In the genomic region with DNA sequence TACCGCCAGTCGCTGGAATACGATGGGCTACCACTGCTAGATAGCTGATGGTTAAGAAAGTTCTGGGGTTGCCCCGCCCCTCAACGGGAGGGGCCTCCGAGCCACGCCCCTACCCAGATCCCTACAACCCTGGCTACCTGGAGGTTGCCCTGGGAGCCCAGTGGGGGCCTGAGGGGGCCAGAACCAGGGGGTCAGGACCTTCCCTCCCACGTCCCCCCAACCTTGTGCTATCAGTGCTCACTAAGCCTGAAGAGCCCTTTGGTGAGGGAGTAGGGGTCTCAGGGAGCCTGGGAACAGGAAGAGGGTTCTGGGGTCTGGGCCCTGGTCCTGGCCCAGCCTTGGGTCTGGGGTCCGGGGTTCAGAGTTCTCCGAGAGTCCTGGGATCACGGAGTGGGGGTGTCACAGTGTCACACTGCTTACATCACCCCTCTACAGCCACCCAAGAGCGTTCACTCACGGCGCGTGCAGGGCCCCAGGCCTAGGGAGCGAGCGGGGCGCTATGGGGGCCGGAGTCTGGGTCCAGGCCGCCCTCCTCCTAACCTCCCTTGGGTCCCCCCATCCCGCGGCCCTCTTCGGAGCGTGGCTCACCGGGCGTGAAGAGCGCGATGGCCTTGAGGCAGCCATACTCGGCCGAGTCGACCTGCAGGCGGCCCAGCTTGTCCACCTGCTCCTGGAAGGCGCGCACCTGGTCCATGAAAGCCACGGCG, we compare ENCODE assay signal across 8 cellular contexts. TPM values are rescaled to one million over a fixed set of nuclear protein-coding genes. Genes with fewer than 3 reads are reported as not detected.
DNase-seq lines count a peak whose midpoint lies in the region; ATAC-seq, FAIRE-seq and TF ChIP-seq lines count a peak whose summit lies in the region.

No MANE protein-coding gene starts in this region.

- peak; percentile 89 for ATAC-seq in K562

- H4K20me1 ChIP-seq in K562 (replicated peaks; ENCODE audit: control insufficient read depth, insufficient read depth, low read length): 0 out of 2 replicates have a peak, but pooled peaks cover 10% of the 10 kb centered on the region

- intact Hi-C loops in K562 (cut with micrococcal nuclease): loop anchor here (1.0 kb wide), 1 partner anchor 8 kb away; no protein-coding TSS in a partner anchor

- H3K79me2 ChIP-seq in K562 (ENCODE audit: control insufficient read depth, insufficient read depth, low read length): peaks cover 58% of the 10 kb centered on the region

- H3K36me3 ChIP-seq in HUES64 (ENCODE audit: insufficient read depth, low read length) (peaks cover 59% of the 10 kb centered on the region), K562 (ENCODE audit: control insufficient read depth, insufficient read depth, low read length) (peaks cover 71% of the 10 kb centered on the region; the same call in 2 of the 3 replicates)

- H3K27me3 ChIP-seq in HUES64 (ENCODE audit: insufficient read depth, low read length) (no peaks in the 10 kb centered on the region), K562 (ENCODE audit: control insufficient read depth in 2 of 2, insufficient read depth in 2 of 2, low read length in 2 of 2) (no peaks in the 10 kb centered on the region)

- H3K27me3 Mint-ChIP-seq in T-helper 1 cell treated with Interleukin-12 subunit alpha and Interleukin-12 subunit beta and Interleukin-4 antibody, amounts not matched to agents 30 μg/mL and 1 μg/mL, for 36 hours (ENCODE audit: low read depth): no peaks in the 10 kb centered on the region

- FAIRE-seq in K562 (lab: Jason Lieb, UNC): peak; percentile 80

- in situ Hi-C loops in K562 (cut with MboI): no loop called here

- H3K9me3 Mint-ChIP-seq in T-helper 1 cell treated with Interleukin-12 subunit alpha and Interleukin-12 subunit beta and Interleukin-4 antibody, amounts not matched to agents 30 μg/mL and 1 μg/mL, for 36 hours: no peaks in the 10 kb centered on the region

- TSS peak; percentile 41 for BruUV-seq in K562 (replicated peaks; lab: Mats Ljungman, UMichigan)

- DNase-seq in AG08395 (ENCODE audit: low spot score) (peak; percentile 58), K562 (ENCODE audit: extremely low read depth in 1 of 4, low spot score in 3 of 4) (peak; percentile 73 to 90 (median 81)), iris pigment epithelial cell (ENCODE audit: low read depth) (peak; percentile 55), ureter (ENCODE audit: low spot score) (no peak)
- peak; percentile 45 for DNase-seq in stimulated activated CD4-positive, alpha-beta T cell treated with anti-CD3 and anti-CD28 coated beads, Interleukin-2, amount 100 ng/mL, for 4 hours (ENCODE audit: low read depth)

- H3K4me3 Mint-ChIP-seq in T-helper 1 cell treated with Interleukin-12 subunit alpha and Interleukin-12 subunit beta and Interleukin-4 antibody, amounts not matched to agents 30 μg/mL and 1 μg/mL, for 36 hours: peak overlapping the region; percentile 83

- TF ChIP-seq CTCF in K562 (IDR thresholded peaks at IDR 0.05 in 2 of 3, conservative IDR thresholded peaks at IDR 0.05 in 1 of 3; ENCODE audit: insufficient read depth in 2 of 3, low read depth in 1 of 3, low read length in 3 of 3): no peak

- peak overlapping the region; percentile 94 for H3K4me3 ChIP-seq in HUES64 (ENCODE audit: low read length)
- peak overlapping the region; percentile 77 for H3K4me3 ChIP-seq in K562

- TF ChIP-seq RAD21 in K562 (CRISPR knock-in tag; conservative IDR thresholded peaks at IDR 0.05 in 1 of 2, IDR thresholded peaks at IDR 0.05 in 1 of 2): no peak

- H3K9me1 ChIP-seq in K562 (ENCODE audit: control insufficient read depth, insufficient read depth, low read length): no peaks in the 10 kb centered on the region

- H3K27ac ChIP-seq in HUES64 (ENCODE audit: low read depth, low read length): peak overlapping the region; percentile 92
- peak overlapping the region; percentile 87 for H3K27ac ChIP-seq in K562 (ENCODE audit: extremely low read depth, low read depth, low read length)

- H2AFZ ChIP-seq in K562 (ENCODE audit: low read depth, low read length): peak overlapping the region; percentile 76

- TF ChIP-seq POLR2A in GM19099 (IDR thresholded peaks at IDR 0.05; ENCODE audit: extremely low read depth, insufficient read length, low read depth): peak; percentile 10
- peak; percentile 77 for TF ChIP-seq POLR2A in K562 (conservative IDR thresholded peaks at IDR 0.05)

- peaks cover 18% of the 10 kb centered on the region for H3K4me1 ChIP-seq in HUES64 (ENCODE audit: insufficient read depth, low read length)
- peaks cover 18 to 39% of the 10 kb centered on the region in 2 experiments for H3K4me1 ChIP-seq in K562 (replicated peaks in 1 of 2; ENCODE audit: control insufficient read depth in 2 of 2, insufficient read depth in 2 of 2, low read length in 2 of 2)

- H3K4me2 ChIP-seq in K562 (ENCODE audit: insufficient read depth, low read length): peak overlapping the region; percentile 98

- 5% methylated on average over 35 of the region's 36 CpGs for WGBS in HUES64
- under 1% methylated on average over 24 of the region's 36 CpGs for WGBS in K562 (ENCODE audit: insufficient coverage, low coverage, missing lambda C conversion rate)

- CTCF ChIA-PET in K562 (lab: Yijun Ruan, JAX; ENCODE audit: low intra/inter-chr PET ratio): interaction anchor here (0.6 to 1.1 kb wide), 2 partner anchors 33 to 170 kb away, joined by 3 read pairs; no protein-coding TSS in a partner anchor

- H3K9ac ChIP-seq in HUES64 (ENCODE audit: low read depth, low read length) (peak overlapping the region; percentile 90), K562 (ENCODE audit: insufficient read depth in 1 of 2, low read depth in 2 of 2, low read length in 2 of 2) (peak overlapping the region; percentile 82 to 92)

- peaks cover 16% of the 10 kb centered on the region for H3K4me1 Mint-ChIP-seq in T-helper 1 cell treated with Interleukin-12 subunit alpha and Interleukin-12 subunit beta and Interleukin-4 antibody, amounts not matched to agents 30 μg/mL and 1 μg/mL, for 36 hours (ENCODE audit: low read depth)

- H3K27ac Mint-ChIP-seq in T-helper 1 cell treated with Interleukin-12 subunit alpha and Interleukin-12 subunit beta and Interleukin-4 antibody, amounts not matched to agents 30 μg/mL and 1 μg/mL, for 36 hours: peak overlapping the region; percentile 70

- no peak for TF ChIP-seq EP300 in K562 (IDR thresholded peaks at IDR 0.05; ENCODE audit: low read length)

- POLR2A ChIA-PET in K562 (lab: Yijun Ruan, JAX): interaction anchor here (0.6 to 11.3 kb wide), 16 partner anchors 8 to 262 kb away, joined by 3 to 129 read pairs (median 4); partner anchors contain the start of genes NR2F6, OCEL1 and USE1

- no peaks in the 10 kb centered on the region for H3K36me3 Mint-ChIP-seq in T-helper 1 cell treated with Interleukin-12 subunit alpha and Interleukin-12 subunit beta and Interleukin-4 antibody, amounts not matched to agents 30 μg/mL and 1 μg/mL, for 36 hours (ENCODE audit: low read depth)

- no peaks in the 10 kb centered on the region for H3K9me3 ChIP-seq in HUES64 (ENCODE audit: insufficient read depth, low read depth, low read length)
- no peaks in the 10 kb centered on the region for H3K9me3 ChIP-seq in K562 (replicated peaks; ENCODE audit: control insufficient read depth, insufficient read depth, low read depth, low read length)

RNA-seq across cellular contexts. Expression of gene OCEL1, which starts 9.0 kb away (rescaled TPM):
- polyA plus RNA-seq in HUES64 (2013, experiment 1 of 2): 15.9 TPM
- 15.9 TPM for polyA plus RNA-seq in HUES64 (2013, experiment 2 of 2)
- 6.5 and 21.1 TPM in 2 replicates for total RNA-seq in K562 (2011; cell fraction: chromatin; rRNA removed; ENCODE audit: low replicate concordance)
- total RNA-seq in K562 (2011; cell fraction: nucleolus; rRNA removed): 15.1 and 16.3 TPM in 2 replicates
- 12.4 and 15.1 TPM in 2 replicates for total RNA-seq in K562 (2011; cell fraction: nucleoplasm; rRNA removed)
- total RNA-seq in K562 (2014; rRNA removed): 12.4 and 17.6 TPM in 2 replicates
- total RNA-seq in K562 (2014; rRNA removed; fragmentation: Illumina TruSeq; extraction: Trizol): 11.6 and 14.7 TPM in 2 replicates
- 9.3 and 11.2 TPM in 2 replicates for total RNA-seq in K562 (2015; rRNA removed; fragmentation: Illumina TruSeq; extraction: Trizol)
- 38.0 and 38.6 TPM in 2 replicates for total RNA-seq in K562 (2021)
- polyA plus RNA-seq in K562 (2011; rRNA removed): 10.2 TPM in 2 replicates
- 13.3 and 25.0 TPM in 2 replicates for polyA plus RNA-seq in K562 (2011; cell fraction: cytosol; rRNA removed)
- polyA plus RNA-seq in K562 (2011; cell fraction: nucleus; rRNA removed): 15.4 and 17.4 TPM in 2 replicates
- 24.9 and 39.7 TPM in 2 replicates for polyA plus RNA-seq in K562 (2012)
- polyA plus RNA-seq in K562 (2014; fragmentation: Illumina TruSeq; extraction: Trizol): 18.8 and 27.0 TPM in 2 replicates
- polyA plus RNA-seq in K562 (2014; fragmentation: Nextera tagmentation; extraction: Ambion mirVana): 10 to 100 TPM in 1 of 2 experiments, 1 to 10 TPM in 1; 8.0 to 10.7 TPM
- polyA plus RNA-seq in K562 (2014; rRNA removed): 16.3 and 18.6 TPM in 2 replicates
- polyA minus RNA-seq in K562 (2011; rRNA and poly(A)+ RNA removed): 3.5 and 5.2 TPM in 2 replicates
- 10.7 and 13.4 TPM in 2 replicates for polyA minus RNA-seq in K562 (2011; cell fraction: cytosol; rRNA and poly(A)+ RNA removed)
- polyA minus RNA-seq in K562 (2011; cell fraction: nucleus; rRNA and poly(A)+ RNA removed): 4.0 and 4.9 TPM in 2 replicates
- total RNA-seq in ureter: 21.9 TPM

RNA-seq across cellular contexts. Expression of gene NR2F6, which starts 10.7 kb away (rescaled TPM):
- polyA plus RNA-seq in HUES64 (2013, experiment 1 of 2): 64.1 TPM
- 61.0 TPM for polyA plus RNA-seq in HUES64 (2013, experiment 2 of 2)
- 10.8 and 27.6 TPM in 2 replicates for total RNA-seq in K562 (2011; cell fraction: chromatin; rRNA removed; ENCODE audit: low replicate concordance)
- total RNA-seq in K562 (2011; cell fraction: nucleolus; rRNA removed): 38.8 and 38.9 TPM in 2 replicates
- 21.8 and 21.9 TPM in 2 replicates for total RNA-seq in K562 (2011; cell fraction: nucleoplasm; rRNA removed)
- 93.2 and 99.7 TPM in 2 replicates for total RNA-seq in K562 (2014; rRNA removed)
- total RNA-seq in K562 (2014; rRNA removed; fragmentation: Illumina TruSeq; extraction: Trizol): 9.8 and 12.6 TPM in 2 replicates
- 22.8 and 25.2 TPM in 2 replicates for total RNA-seq in K562 (2015; rRNA removed; fragmentation: Illumina TruSeq; extraction: Trizol)
- 95.9 and 97.5 TPM in 2 replicates for total RNA-seq in K562 (2021)
- 18.8 and 23.9 TPM in 2 replicates for polyA plus RNA-seq in K562 (2011; rRNA removed)
- 30.9 and 123 TPM in 2 replicates for polyA plus RNA-seq in K562 (2011; cell fraction: cytosol; rRNA removed)
- polyA plus RNA-seq in K562 (2011; cell fraction: nucleus; rRNA removed): 22.1 and 32.8 TPM in 2 replicates
- 39.5 and 51.7 TPM in 2 replicates for polyA plus RNA-seq in K562 (2012)
- 11.4 and 15.7 TPM in 2 replicates for polyA plus RNA-seq in K562 (2014; fragmentation: Illumina TruSeq; extraction: Trizol)
- 1 to 10 TPM in 1 of 2 experiments, under 1 TPM in 1; 0.76 to 3.0 TPM for polyA plus RNA-seq in K562 (2014; fragmentation: Nextera tagmentation; extraction: Ambion mirVana)
- polyA plus RNA-seq in K562 (2014; rRNA removed): 64.2 and 69.6 TPM in 2 replicates
- 5.7 and 7.4 TPM in 2 replicates for polyA minus RNA-seq in K562 (2011; rRNA and poly(A)+ RNA removed)
- 29.7 and 39.7 TPM in 2 replicates for polyA minus RNA-seq in K562 (2011; cell fraction: cytosol; rRNA and poly(A)+ RNA removed)
- polyA minus RNA-seq in K562 (2011; cell fraction: nucleus; rRNA and poly(A)+ RNA removed): 9.3 and 11.7 TPM in 2 replicates
- 72.1 TPM for total RNA-seq in ureter

RNA-seq across cellular contexts. Expression of gene USE1, which starts 19.9 kb away (rescaled TPM):
- 10.1 TPM for polyA plus RNA-seq in HUES64 (2013, experiment 1 of 2)
- polyA plus RNA-seq in HUES64 (2013, experiment 2 of 2): 9.7 TPM
- 15.6 and 34.4 TPM in 2 replicates for total RNA-seq in K562 (2011; cell fraction: chromatin; rRNA removed; ENCODE audit: low replicate concordance)
- total RNA-seq in K562 (2011; cell fraction: nucleolus; rRNA removed): 24.5 and 31.5 TPM in 2 replicates
- total RNA-seq in K562 (2011; cell fraction: nucleoplasm; rRNA removed): 20.2 and 24.3 TPM in 2 replicates
- 38.8 and 40.7 TPM in 2 replicates for total RNA-seq in K562 (2014; rRNA removed)
- 15.2 and 17.3 TPM in 2 replicates for total RNA-seq in K562 (2014; rRNA removed; fragmentation: Illumina TruSeq; extraction: Trizol)
- total RNA-seq in K562 (2015; rRNA removed; fragmentation: Illumina TruSeq; extraction: Trizol): 23.9 TPM in 2 replicates
- total RNA-seq in K562 (2021): 34.0 and 34.9 TPM in 2 replicates
- 19.1 and 21.1 TPM in 2 replicates for polyA plus RNA-seq in K562 (2011; rRNA removed)
- 25.0 and 38.2 TPM in 2 replicates for polyA plus RNA-seq in K562 (2011; cell fraction: cytosol; rRNA removed)
- 16.7 and 20.6 TPM in 2 replicates for polyA plus RNA-seq in K562 (2011; cell fraction: nucleus; rRNA removed)
- polyA plus RNA-seq in K562 (2012): 35.2 and 46.0 TPM in 2 replicates
- polyA plus RNA-seq in K562 (2014; fragmentation: Illumina TruSeq; extraction: Trizol): 27.3 and 32.8 TPM in 2 replicates
- polyA plus RNA-seq in K562 (2014; fragmentation: Nextera tagmentation; extraction: Ambion mirVana): 10 to 100 TPM; 39.3 to 46.7 TPM
- polyA plus RNA-seq in K562 (2014; rRNA removed): 50.6 and 52.4 TPM in 2 replicates
- 11.2 and 20.2 TPM in 2 replicates for polyA minus RNA-seq in K562 (2011; rRNA and poly(A)+ RNA removed)
- polyA minus RNA-seq in K562 (2011; cell fraction: cytosol; rRNA and poly(A)+ RNA removed): 12.1 and 12.7 TPM in 2 replicates
- 6.6 and 9.3 TPM in 2 replicates for polyA minus RNA-seq in K562 (2011; cell fraction: nucleus; rRNA and poly(A)+ RNA removed)
- 20.2 TPM for total RNA-seq in ureter

RNA-seq across cellular contexts. Expression of gene USHBP1, which starts 29.5 kb away (rescaled TPM):
- polyA plus RNA-seq in HUES64 (2013, experiment 1 of 2): 2.3 TPM
- 3.8 TPM for polyA plus RNA-seq in HUES64 (2013, experiment 2 of 2)
- 0.21 and 0.56 TPM in 2 replicates for total RNA-seq in K562 (2011; cell fraction: chromatin; rRNA removed; ENCODE audit: low replicate concordance)
- 0.53 and 0.83 TPM in 2 replicates for total RNA-seq in K562 (2011; cell fraction: nucleolus; rRNA removed)
- 0.15 and 0.44 TPM in 2 replicates for total RNA-seq in K562 (2011; cell fraction: nucleoplasm; rRNA removed)
- 0.04 and 0.05 TPM in 2 replicates for total RNA-seq in K562 (2014; rRNA removed)
- total RNA-seq in K562 (2014; rRNA removed; fragmentation: Illumina TruSeq; extraction: Trizol): not detected in 2 replicates
- total RNA-seq in K562 (2015; rRNA removed; fragmentation: Illumina TruSeq; extraction: Trizol): not detected in 2 replicates
- total RNA-seq in K562 (2021): 0.16 TPM in 1 of 2 replicates, not detected in the other
- 0.03 TPM in 2 replicates for polyA plus RNA-seq in K562 (2011; rRNA removed)
- 0.03 and 0.07 TPM in 2 replicates for polyA plus RNA-seq in K562 (2011; cell fraction: cytosol; rRNA removed)
- polyA plus RNA-seq in K562 (2011; cell fraction: nucleus; rRNA removed): 0.24 and 0.32 TPM in 2 replicates
- polyA plus RNA-seq in K562 (2012): 0.07 and 0.19 TPM in 2 replicates
- polyA plus RNA-seq in K562 (2014; fragmentation: Illumina TruSeq; extraction: Trizol): 0.10 TPM in 1 of 2 replicates, not detected in the other
- polyA plus RNA-seq in K562 (2014; fragmentation: Nextera tagmentation; extraction: Ambion mirVana): not detected
- 0.05 and 0.11 TPM in 2 replicates for polyA plus RNA-seq in K562 (2014; rRNA removed)
- polyA minus RNA-seq in K562 (2011; rRNA and poly(A)+ RNA removed): not detected in 2 replicates
- polyA minus RNA-seq in K562 (2011; cell fraction: cytosol; rRNA and poly(A)+ RNA removed): not detected in 2 replicates
- not detected in 2 replicates for polyA minus RNA-seq in K562 (2011; cell fraction: nucleus; rRNA and poly(A)+ RNA removed)
- total RNA-seq in ureter: 7.2 TPM

RNA-seq across cellular contexts. Expression of gene BABAM1, which starts 32.2 kb away (rescaled TPM):
- 77.9 TPM for polyA plus RNA-seq in HUES64 (2013, experiment 1 of 2)
- 77.6 TPM for polyA plus RNA-seq in HUES64 (2013, experiment 2 of 2)
- 60.5 and 172 TPM in 2 replicates for total RNA-seq in K562 (2011; cell fraction: chromatin; rRNA removed; ENCODE audit: low replicate concordance)
- 114 and 138 TPM in 2 replicates for total RNA-seq in K562 (2011; cell fraction: nucleolus; rRNA removed)
- 106 and 109 TPM in 2 replicates for total RNA-seq in K562 (2011; cell fraction: nucleoplasm; rRNA removed)
- total RNA-seq in K562 (2014; rRNA removed) (118 and 150 TPM in 2 replicates), K562 (2014; rRNA removed; fragmentation: Illumina TruSeq; extraction: Trizol) (83.8 and 100 TPM in 2 replicates), K562 (2015; rRNA removed; fragmentation: Illumina TruSeq; extraction: Trizol) (92.7 and 92.9 TPM in 2 replicates), K562 (2021) (115 and 116 TPM in 2 replicates), ureter (67.7 TPM)
- polyA plus RNA-seq in K562 (2011; rRNA removed) (131 and 139 TPM in 2 replicates), K562 (2014; fragmentation: Illumina TruSeq; extraction: Trizol) (113 and 124 TPM in 2 replicates), K562 (2014; fragmentation: Nextera tagmentation; extraction: Ambion mirVana) (10 to 100 TPM; 14.7 to 21.5 TPM), K562 (2014; rRNA removed) (160 and 193 TPM in 2 replicates)
- 143 and 168 TPM in 2 replicates for polyA plus RNA-seq in K562 (2011; cell fraction: cytosol; rRNA removed)
- 198 and 210 TPM in 2 replicates for polyA plus RNA-seq in K562 (2011; cell fraction: nucleus; rRNA removed)
- polyA plus RNA-seq in K562 (2012): 90.9 and 91.9 TPM in 2 replicates
- polyA minus RNA-seq in K562 (2011; rRNA and poly(A)+ RNA removed): 35.7 and 38.4 TPM in 2 replicates
- polyA minus RNA-seq in K562 (2011; cell fraction: cytosol; rRNA and poly(A)+ RNA removed): 28.1 and 30.4 TPM in 2 replicates
- 18.4 and 26.7 TPM in 2 replicates for polyA minus RNA-seq in K562 (2011; cell fraction: nucleus; rRNA and poly(A)+ RNA removed)
